Comparison of ENCODE assay signal across 8 cellular contexts in the genomic region with DNA sequence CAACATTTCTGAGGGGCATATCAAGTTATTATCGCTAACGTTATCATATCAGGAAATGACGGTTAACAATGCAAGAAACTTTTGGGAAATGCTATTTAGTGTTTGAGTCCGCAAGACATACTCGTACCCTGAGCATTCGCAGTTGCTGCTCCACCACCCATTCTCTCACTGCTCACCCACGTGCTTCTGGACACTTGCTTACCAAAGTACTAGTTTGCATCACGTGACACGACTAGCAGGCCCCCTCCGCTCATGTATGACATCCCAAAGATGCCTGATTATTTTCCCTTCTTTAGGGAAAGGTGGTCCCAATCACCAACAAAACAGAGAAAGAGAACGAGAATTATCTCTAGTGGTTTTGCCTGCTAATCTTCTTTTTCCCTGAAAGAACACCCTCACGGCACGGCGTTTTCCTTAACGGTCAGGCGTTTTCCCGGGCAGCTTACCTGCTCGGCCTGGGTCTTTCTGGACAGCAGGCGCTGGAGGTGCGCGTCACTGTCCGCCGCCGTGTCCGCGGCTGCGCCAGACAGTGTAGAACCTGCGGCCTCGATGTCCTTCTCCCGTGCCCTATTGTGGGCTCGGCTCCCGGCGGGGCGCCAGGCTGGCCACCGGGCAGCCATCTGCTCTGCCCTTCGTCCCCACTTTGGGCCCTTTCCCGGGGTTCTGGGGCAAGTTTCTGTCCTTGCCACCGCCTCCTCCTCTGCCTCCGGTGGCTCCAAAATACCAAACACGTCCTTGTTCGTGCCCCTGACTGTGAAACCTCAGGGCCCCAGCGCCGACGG. TPM values are rescaled to one million over a fixed set of nuclear protein-coding genes. Genes with fewer than 3 reads are reported as not detected.
DNase-seq lines count a peak whose midpoint lies in the region; ATAC-seq and TF ChIP-seq lines count a peak whose summit lies in the region.

Gene SUPV3L1, plus strand, starts transcription at position 492 of the 782 bp plus-strand sequence. Its CDS starts 58 bp downstream, at position 550.

- H3K9me3 Mint-ChIP-seq in activated T-cell treated with anti-CD3 and anti-CD28 coated beads, Interleukin-2, amount 50 U/mL, for 24 hours, result no peaks in the 10 kb centered on the region

- peak within 1 kb of the TSS; percentile 87 for H3K4me3 Mint-ChIP-seq in activated T-cell treated with anti-CD3 and anti-CD28 coated beads, Interleukin-2, amount 50 U/mL, for 24 hours

- TF ChIP-seq CTCF in epithelial cell of proximal tubule (conservative IDR thresholded peaks at IDR 0.05; ENCODE audit: low read depth, low read length), result no peak

- H3K27me3 Mint-ChIP-seq in activated T-cell treated with anti-CD3 and anti-CD28 coated beads, Interleukin-2, amount 50 U/mL, for 24 hours, result no peaks in the 10 kb centered on the region

- peaks cover 44% of the 10 kb centered on the region for H3K4me1 Mint-ChIP-seq in activated T-cell treated with anti-CD3 and anti-CD28 coated beads, Interleukin-2, amount 50 U/mL, for 24 hours (ENCODE audit: low read depth)

- peaks cover 43% of the 10 kb centered on the region for H3K36me3 Mint-ChIP-seq in activated T-cell treated with anti-CD3 and anti-CD28 coated beads, Interleukin-2, amount 50 U/mL, for 24 hours (ENCODE audit: low read depth)

- peak; percentile 87 for ATAC-seq in GM21529 (IDR thresholded peaks at IDR 0.05; ENCODE audit: unreplicated experiment)

- peak within 1 kb of the TSS; percentile 100 for H3K27ac Mint-ChIP-seq in activated T-cell treated with anti-CD3 and anti-CD28 coated beads, Interleukin-2, amount 50 U/mL, for 24 hours

- TF ChIP-seq RAD21 in Ishikawa (IDR thresholded peaks at IDR 0.05; ENCODE audit: low read depth), result no peak

- DNase-seq in DMS114 treated with DMSO at 0.1 percent for 48 hours (lab: John Stamatoyannopoulos, UW; ENCODE audit: unreplicated experiment), result peak; percentile 98
- DNase-seq in activated T-cell treated with anti-CD3 and anti-CD28 coated beads, Interleukin-2, amount 50 U/mL, for 24 hours, result peak; percentile 94
- peak; percentile 96 for DNase-seq in epithelial cell of proximal tubule (ENCODE audit: low read depth)
- DNase-seq in mucosa of gallbladder (ENCODE audit: low spot score), result peak; percentile 96
- DNase-seq in stimulated activated CD8-positive, alpha-beta memory T cell treated with anti-CD3 and anti-CD28 coated beads, Interleukin-4, amount 100 ng/mL, for 4 hours (ENCODE audit: low read depth in 2 of 2, low spot score in 1 of 2), result peak; percentile 74 to 77

- H3K4me3 ChIP-seq in epithelial cell of proximal tubule (ENCODE audit: low read depth, low read length), result peak within 1 kb of the TSS; percentile 87

- TF ChIP-seq EP300 in Ishikawa (IDR thresholded peaks at IDR 0.05; ENCODE audit: borderline replicate concordance), result no peak

TF ChIP-seq in Ishikawa, 13 proteins besides CTCF, POLR2A, EP300 and RAD21 (continues in another document):
- TF ChIP-seq YY1 (IDR thresholded peaks at IDR 0.05; ENCODE audit: low read depth) (no peak; the same call in none of the 2 replicates), TEAD4 (IDR thresholded peaks at IDR 0.05) (0 out of 2 replicates have a peak, but pooled peaks have one; percentile 9), NFIC (IDR thresholded peaks at IDR 0.05) (0 out of 2 replicates have a peak, but pooled peaks have one; percentile 21), CEBPB (IDR thresholded peaks at IDR 0.05) (no peak), TAF1 (IDR thresholded peaks at IDR 0.05; ENCODE audit: low read depth) (peak; percentile 64), EGR1 (IDR thresholded peaks at IDR 0.05) (0 out of 2 replicates have a peak, but pooled peaks have one; percentile 4), ZBTB7A (IDR thresholded peaks at IDR 0.05; ENCODE audit: low read depth) (no peak), FOXM1 (IDR thresholded peaks at IDR 0.05; ENCODE audit: borderline replicate concordance, low read depth) (no peak), TCF12 (IDR thresholded peaks at IDR 0.05; ENCODE audit: low read depth) (no peak)
- TF ChIP-seq, protein P1, sequence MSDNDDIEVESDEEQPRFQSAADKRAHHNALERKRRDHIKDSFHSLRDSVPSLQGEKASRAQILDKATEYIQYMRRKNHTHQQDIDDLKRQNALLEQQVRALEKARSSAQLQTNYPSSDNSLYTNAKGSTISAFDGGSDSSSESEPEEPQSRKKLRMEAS (IDR thresholded peaks at IDR 0.05), result peak; percentile 100
- TF ChIP-seq, protein P2, sequence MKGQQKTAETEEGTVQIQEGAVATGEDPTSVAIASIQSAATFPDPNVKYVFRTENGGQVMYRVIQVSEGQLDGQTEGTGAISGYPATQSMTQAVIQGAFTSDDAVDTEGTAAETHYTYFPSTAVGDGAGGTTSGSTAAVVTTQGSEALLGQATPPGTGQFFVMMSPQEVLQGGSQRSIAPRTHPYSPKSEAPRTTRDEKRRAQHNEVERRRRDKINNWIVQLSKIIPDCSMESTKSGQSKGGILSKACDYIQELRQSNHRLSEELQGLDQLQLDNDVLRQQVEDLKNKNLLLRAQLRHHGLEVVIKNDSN (IDR thresholded peaks at IDR 0.05), result peak; percentile 97

TF ChIP-seq in PFSK-1, 5 proteins besides CTCF, POLR2A, EP300 and RAD21:
- no peak for TF ChIP-seq FOXP2 (optimal IDR thresholded peaks at IDR 0.05; ENCODE audit: borderline replicate concordance, extremely low read depth, extremely low read length, insufficient read depth)
- TF ChIP-seq SIN3A (IDR thresholded peaks at IDR 0.05; ENCODE audit: borderline replicate concordance, insufficient read depth, low read length), result peak; percentile 97
- TF ChIP-seq REST (IDR thresholded peaks at IDR 0.05; ENCODE audit: insufficient read depth in 1 of 2, low read depth in 2 of 2, low read length in 2 of 2), result no peak
- peak; percentile 75; the same call in 1 of the 2 replicates for TF ChIP-seq TAF1 (IDR thresholded peaks at IDR 0.05; ENCODE audit: borderline replicate concordance, insufficient read depth, low read length)
- peak; percentile 86 for TF ChIP-seq POLR2AphosphoS5 (IDR thresholded peaks at IDR 0.05; ENCODE audit: low read depth, low read length)

RNA-seq across cellular contexts. Expression of gene SUPV3L1, which starts in this region (rescaled TPM):
- polyA plus RNA-seq in PFSK-1 (2012; ENCODE audit: insufficient read length, low read depth), result 56.7 TPM
- total RNA-seq in epithelial cell of proximal tubule, result 29.0 and 38.0 TPM in 2 replicates
- 21.8 TPM for total RNA-seq in mucosa of gallbladder

Comparison
In these comparisons a context has a peak if more than half of its experiments do, and no peak if none do; other contexts are left out.
1. Peak in every context shown above with its lines: DNase-seq, ATAC-seq and H3K4me3 ChIP-seq.